Comparison of ENCODE assay signal across 15 cellular contexts in genomic region chr7:129807863-129808262, GRCh38.
"Had no signal": no experiment of that assay in that cellular context is flagged by ENCODE, and none has a peak within 500 bp of the region (broad histone marks: within the 10 kb centered on the region; RNA-seq: fewer than 3 reads in every experiment).

No MANE protein-coding gene starts in this region.

- DNase-seq: activated CD4-positive, alpha-beta T cell treated with anti-CD3 and anti-CD28 coated beads, Interleukin-2, amount 10 ng/mL, durations not matched to agents 7 days and 5 days; activated CD8-positive, alpha-beta memory T cell treated with anti-CD3 and anti-CD28 coated beads, Interleukin-2, amount 50 U/mL, for 48 hours; activated gamma-delta T cell; activated T-cell treated with anti-CD3 and anti-CD28 coated beads, Interleukin-2, amount 50 U/mL, for 72 hours; left lung; natural killer cell; retina; stimulated activated CD4-positive, alpha-beta T cell treated with anti-CD3 and anti-CD28 coated beads, Interleukin-15, amount 100 ng/mL, for 24 hours; stimulated activated CD4-positive, alpha-beta T cell treated with anti-CD3 and anti-CD28 coated beads, Interleukin-4, amount 100 ng/mL, for 1 hour; stimulated activated naive CD4-positive, alpha-beta T cell treated with Interleukin-2 at 50 U/mL for 16 hours; T-helper 2 cell had no signal

- H3K27ac Mint-ChIP-seq: activated CD4-positive, alpha-beta T cell treated with anti-CD3 and anti-CD28 coated beads, Interleukin-2, amount 10 ng/mL, durations not matched to agents 7 days and 5 days; activated naive CD4-positive, alpha-beta T cell treated with anti-CD3 and anti-CD28 coated beads, Interleukin-2, amount 50 U/mL, for 72 hours; activated T-cell treated with anti-CD3 and anti-CD28 coated beads, Interleukin-2, amount 50 U/mL, for 72 hours; memory B cell; natural killer cell; type B pancreatic cell had no signal

- H3K9me3 ChIP-seq: left lung had no signal

- H3K4me3 Mint-ChIP-seq: activated CD4-positive, alpha-beta T cell treated with anti-CD3 and anti-CD28 coated beads, Interleukin-2, amount 10 ng/mL, durations not matched to agents 7 days and 5 days; activated T-cell treated with anti-CD3 and anti-CD28 coated beads, Interleukin-2, amount 50 U/mL, for 72 hours; memory B cell; natural killer cell; type B pancreatic cell had no signal

- H3K4me1 ChIP-seq: left lung had no signal

- H3K27me3 ChIP-seq: cardiac muscle cell, left lung had no signal

- H3K9me3 Mint-ChIP-seq: activated CD4-positive, alpha-beta T cell treated with anti-CD3 and anti-CD28 coated beads, Interleukin-2, amount 10 ng/mL, durations not matched to agents 7 days and 5 days; activated naive CD4-positive, alpha-beta T cell treated with anti-CD3 and anti-CD28 coated beads, Interleukin-2, amount 50 U/mL, for 72 hours; activated T-cell treated with anti-CD3 and anti-CD28 coated beads, Interleukin-2, amount 50 U/mL, for 72 hours; memory B cell; natural killer cell; type B pancreatic cell had no signal

- H3K36me3 ChIP-seq: cardiac muscle cell, left lung had no signal

- ATAC-seq: activated naive CD4-positive, alpha-beta T cell treated with anti-CD3 and anti-CD28 coated beads, Interleukin-2, amount 50 U/mL, for 72 hours; activated T-cell treated with anti-CD3 and anti-CD28 coated beads, Interleukin-2, amount 50 U/mL, for 72 hours; left lung; natural killer cell had no signal

- H3K4me3 ChIP-seq: cardiac muscle cell, left lung had no signal

- H3K27ac ChIP-seq: cardiac muscle cell, left lung had no signal

- H3K4me1 Mint-ChIP-seq: activated CD4-positive, alpha-beta T cell treated with anti-CD3 and anti-CD28 coated beads, Interleukin-2, amount 10 ng/mL, durations not matched to agents 7 days and 5 days; memory B cell; natural killer cell had no signal
